1 cellular context compared by ENCODE assay signal in genomic region chr1:9909222-9910046, GRCh38.
A peak's percentile ranks its signal among the peaks of the same experiment; 100 is the strongest.
TF ChIP-seq lines count a peak whose summit lies in the region.

No MANE protein-coding gene starts in this region.

TF ChIP-seq in HEK293, 187 proteins besides CTCF, POLR2A, EP300 and RAD21 (continued from another document):
- 0 out of 2 replicates have a peak, but pooled peaks have one; percentile 30 for TF ChIP-seq SP3 (tag by site-specific recombination; IDR thresholded peaks at IDR 0.05)
- TF ChIP-seq ZIC2 (tag by site-specific recombination; IDR thresholded peaks at IDR 0.05): peak; percentile 69
- TF ChIP-seq OSR2 (tag by site-specific recombination; IDR thresholded peaks at IDR 0.05): no peak
- TF ChIP-seq PRDM2 (tag by site-specific recombination; IDR thresholded peaks at IDR 0.05; ENCODE audit: borderline replicate concordance): no peak
- TF ChIP-seq ZBTB8A (tag by site-specific recombination; IDR thresholded peaks at IDR 0.05): peak; percentile 88
- 0 out of 2 replicates have a peak, but pooled peaks have one; percentile 49 for TF ChIP-seq ZNF600 (tag by site-specific recombination; IDR thresholded peaks at IDR 0.05)
- no peak for TF ChIP-seq BCL11A (tag by site-specific recombination; IDR thresholded peaks at IDR 0.05; ENCODE audit: low read depth)
- TF ChIP-seq ZEB2 (tag by site-specific recombination; IDR thresholded peaks at IDR 0.05): peak; percentile 88
- peak; percentile 64; the same call in 1 of the 2 replicates for TF ChIP-seq PATZ1 (tag by site-specific recombination; IDR thresholded peaks at IDR 0.05)
- TF ChIP-seq, protein P1, sequence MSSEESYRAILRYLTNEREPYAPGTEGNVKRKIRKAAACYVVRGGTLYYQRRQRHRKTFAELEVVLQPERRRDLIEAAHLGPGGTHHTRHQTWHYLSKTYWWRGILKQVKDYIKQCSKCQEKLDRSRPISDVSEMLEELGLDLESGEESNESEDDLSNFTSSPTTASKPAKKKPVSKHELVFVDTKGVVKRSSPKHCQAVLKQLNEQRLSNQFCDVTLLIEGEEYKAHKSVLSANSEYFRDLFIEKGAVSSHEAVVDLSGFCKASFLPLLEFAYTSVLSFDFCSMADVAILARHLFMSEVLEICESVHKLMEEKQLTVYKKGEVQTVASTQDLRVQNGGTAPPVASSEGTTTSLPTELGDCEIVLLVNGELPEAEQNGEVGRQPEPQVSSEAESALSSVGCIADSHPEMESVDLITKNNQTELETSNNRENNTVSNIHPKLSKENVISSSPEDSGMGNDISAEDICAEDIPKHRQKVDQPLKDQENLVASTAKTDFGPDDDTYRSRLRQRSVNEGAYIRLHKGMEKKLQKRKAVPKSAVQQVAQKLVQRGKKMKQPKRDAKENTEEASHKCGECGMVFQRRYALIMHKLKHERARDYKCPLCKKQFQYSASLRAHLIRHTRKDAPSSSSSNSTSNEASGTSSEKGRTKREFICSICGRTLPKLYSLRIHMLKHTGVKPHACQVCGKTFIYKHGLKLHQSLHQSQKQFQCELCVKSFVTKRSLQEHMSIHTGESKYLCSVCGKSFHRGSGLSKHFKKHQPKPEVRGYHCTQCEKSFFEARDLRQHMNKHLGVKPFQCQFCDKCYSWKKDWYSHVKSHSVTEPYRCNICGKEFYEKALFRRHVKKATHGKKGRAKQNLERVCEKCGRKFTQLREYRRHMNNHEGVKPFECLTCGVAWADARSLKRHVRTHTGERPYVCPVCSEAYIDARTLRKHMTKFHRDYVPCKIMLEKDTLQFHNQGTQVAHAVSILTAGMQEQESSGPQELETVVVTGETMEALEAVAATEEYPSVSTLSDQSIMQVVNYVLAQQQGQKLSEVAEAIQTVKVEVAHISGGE (tag by site-specific recombination; conservative IDR thresholded peaks at IDR 0.05; ENCODE audit: low read depth): peak; percentile 43
- TF ChIP-seq KLF9 (tag by site-specific recombination; IDR thresholded peaks at IDR 0.05; ENCODE audit: low read depth): peak; percentile 39
- peak; percentile 38 for TF ChIP-seq ZXDB (tag by site-specific recombination; IDR thresholded peaks at IDR 0.05)
- TF ChIP-seq, protein P2, sequence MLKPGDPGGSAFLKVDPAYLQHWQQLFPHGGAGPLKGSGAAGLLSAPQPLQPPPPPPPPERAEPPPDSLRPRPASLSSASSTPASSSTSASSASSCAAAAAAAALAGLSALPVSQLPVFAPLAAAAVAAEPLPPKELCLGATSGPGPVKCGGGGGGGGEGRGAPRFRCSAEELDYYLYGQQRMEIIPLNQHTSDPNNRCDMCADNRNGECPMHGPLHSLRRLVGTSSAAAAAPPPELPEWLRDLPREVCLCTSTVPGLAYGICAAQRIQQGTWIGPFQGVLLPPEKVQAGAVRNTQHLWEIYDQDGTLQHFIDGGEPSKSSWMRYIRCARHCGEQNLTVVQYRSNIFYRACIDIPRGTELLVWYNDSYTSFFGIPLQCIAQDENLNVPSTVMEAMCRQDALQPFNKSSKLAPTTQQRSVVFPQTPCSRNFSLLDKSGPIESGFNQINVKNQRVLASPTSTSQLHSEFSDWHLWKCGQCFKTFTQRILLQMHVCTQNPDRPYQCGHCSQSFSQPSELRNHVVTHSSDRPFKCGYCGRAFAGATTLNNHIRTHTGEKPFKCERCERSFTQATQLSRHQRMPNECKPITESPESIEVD (tag by site-specific recombination; IDR thresholded peaks at IDR 0.05): no peak
- TF ChIP-seq ZBTB20 (tag by site-specific recombination; IDR thresholded peaks at IDR 0.05): peak; percentile 45; the same call in 1 of the 2 replicates
- TF ChIP-seq ZNF175 (tag by site-specific recombination; IDR thresholded peaks at IDR 0.05): no peak
- TF ChIP-seq KLF7 (tag by site-specific recombination; IDR thresholded peaks at IDR 0.05; ENCODE audit: borderline replicate concordance): 0 out of 2 replicates have a peak, but pooled peaks have one; percentile 11
- TF ChIP-seq ZBTB17 (tag by site-specific recombination; IDR thresholded peaks at IDR 0.05): peak; percentile 44
- peak; percentile 99 for TF ChIP-seq SCRT2 (tag by site-specific recombination; IDR thresholded peaks at IDR 0.05)
- TF ChIP-seq SCRT1 (tag by site-specific recombination; IDR thresholded peaks at IDR 0.05; ENCODE audit: borderline replicate concordance): peak; percentile 98
- TF ChIP-seq GLIS2 (tag by site-specific recombination; IDR thresholded peaks at IDR 0.05): peak; percentile 74
- peak; percentile 47; the same call in 1 of the 2 replicates for TF ChIP-seq KLF8 (tag by site-specific recombination; IDR thresholded peaks at IDR 0.05)
- TF ChIP-seq ZBTB26 (tag by site-specific recombination; optimal IDR thresholded peaks at IDR 0.05): peak; percentile 38
- TF ChIP-seq, protein P3, sequence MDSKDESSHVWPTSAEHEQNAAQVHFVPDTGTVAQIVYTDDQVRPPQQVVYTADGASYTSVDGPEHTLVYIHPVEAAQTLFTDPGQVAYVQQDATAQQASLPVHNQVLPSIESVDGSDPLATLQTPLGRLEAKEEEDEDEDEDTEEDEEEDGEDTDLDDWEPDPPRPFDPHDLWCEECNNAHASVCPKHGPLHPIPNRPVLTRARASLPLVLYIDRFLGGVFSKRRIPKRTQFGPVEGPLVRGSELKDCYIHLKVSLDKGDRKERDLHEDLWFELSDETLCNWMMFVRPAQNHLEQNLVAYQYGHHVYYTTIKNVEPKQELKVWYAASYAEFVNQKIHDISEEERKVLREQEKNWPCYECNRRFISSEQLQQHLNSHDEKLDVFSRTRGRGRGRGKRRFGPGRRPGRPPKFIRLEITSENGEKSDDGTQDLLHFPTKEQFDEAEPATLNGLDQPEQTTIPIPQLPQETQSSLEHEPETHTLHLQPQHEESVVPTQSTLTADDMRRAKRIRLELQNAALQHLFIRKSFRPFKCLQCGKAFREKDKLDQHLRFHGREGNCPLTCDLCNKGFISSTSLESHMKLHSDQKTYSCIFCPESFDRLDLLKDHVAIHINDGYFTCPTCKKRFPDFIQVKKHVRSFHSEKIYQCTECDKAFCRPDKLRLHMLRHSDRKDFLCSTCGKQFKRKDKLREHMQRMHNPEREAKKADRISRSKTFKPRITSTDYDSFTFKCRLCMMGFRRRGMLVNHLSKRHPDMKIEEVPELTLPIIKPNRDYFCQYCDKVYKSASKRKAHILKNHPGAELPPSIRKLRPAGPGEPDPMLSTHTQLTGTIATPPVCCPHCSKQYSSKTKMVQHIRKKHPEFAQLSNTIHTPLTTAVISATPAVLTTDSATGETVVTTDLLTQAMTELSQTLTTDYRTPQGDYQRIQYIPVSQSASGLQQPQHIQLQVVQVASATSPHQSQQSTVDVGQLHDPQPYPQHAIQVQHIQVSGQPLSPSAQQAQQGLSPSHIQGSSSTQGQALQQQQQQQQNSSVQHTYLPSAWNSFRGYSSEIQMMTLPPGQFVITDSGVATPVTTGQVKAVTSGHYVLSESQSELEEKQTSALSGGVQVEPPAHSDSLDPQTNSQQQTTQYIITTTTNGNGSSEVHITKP (tag by site-specific recombination; IDR thresholded peaks at IDR 0.05): peak; percentile 82
- TF ChIP-seq ZNF76 (tag by site-specific recombination; IDR thresholded peaks at IDR 0.05; ENCODE audit: borderline replicate concordance, low read depth): 0 out of 2 replicates have a peak, but pooled peaks have one; percentile 20
- no peak for TF ChIP-seq ZNF488 (tag by site-specific recombination; IDR thresholded peaks at IDR 0.05)
- peak; percentile 42 for TF ChIP-seq ZNF366 (tag by site-specific recombination; conservative IDR thresholded peaks at IDR 0.05)
- TF ChIP-seq ZNF248 (tag by site-specific recombination; IDR thresholded peaks at IDR 0.05): no peak
- peak; percentile 41 for TF ChIP-seq FEZF1 (tag by site-specific recombination; IDR thresholded peaks at IDR 0.05)
- peak; percentile 55 for TF ChIP-seq ZNF341 (tag by site-specific recombination; IDR thresholded peaks at IDR 0.05; ENCODE audit: low read depth)
- peak; percentile 14 for TF ChIP-seq SP2 (tag by site-specific recombination; IDR thresholded peaks at IDR 0.05)
- peak; percentile 82 for TF ChIP-seq ZFHX2 (tag by site-specific recombination; conservative IDR thresholded peaks at IDR 0.05)
- TF ChIP-seq ZBTB48 (tag by site-specific recombination; IDR thresholded peaks at IDR 0.05): peak; percentile 40; the same call in 1 of the 2 replicates
- peak; percentile 83; the same call in 1 of the 2 replicates for TF ChIP-seq ZBTB7A (tag by site-specific recombination; IDR thresholded peaks at IDR 0.05; ENCODE audit: low read depth)
- TF ChIP-seq ZNF571 (tag by site-specific recombination; IDR thresholded peaks at IDR 0.05): no peak
- no peak for TF ChIP-seq ZNF10 (tag by site-specific recombination; IDR thresholded peaks at IDR 0.05)
- no peak for TF ChIP-seq ATF2 (tag by site-specific recombination; IDR thresholded peaks at IDR 0.05; ENCODE audit: low read depth)
